8 cellular contexts compared by ENCODE assay signal in genomic region chr17:73643012-73643845, GRCh38. TPM values are rescaled to one million over a fixed set of nuclear protein-coding genes. Genes with fewer than 3 reads are reported as not detected.
DNase-seq lines count a peak whose midpoint lies in the region; ATAC-seq and FAIRE-seq lines count a peak whose summit lies in the region.

No MANE protein-coding gene starts in this region.

- H3K36me3 ChIP-seq in duodenal mucosa (ENCODE audit: control insufficient read depth in 1 of 2, insufficient read depth in 2 of 2, low read length in 2 of 2) (no peaks in the 10 kb centered on the region), thymus (ENCODE audit: control insufficient read depth, insufficient read depth) (no peaks in the 10 kb centered on the region)

- H3K9me3 Mint-ChIP-seq in activated CD4-positive, alpha-beta T cell treated with anti-CD3 and anti-CD28 coated beads for 36 hours (ENCODE audit: low read depth), result no peaks in the 10 kb centered on the region
- no peaks in the 10 kb centered on the region for H3K9me3 Mint-ChIP-seq in T-cell

- no peak for FAIRE-seq in RCC 7860 (lab: Jason Lieb, UNC)

- DNase-seq in activated CD4-positive, alpha-beta T cell treated with anti-CD3 and anti-CD28 coated beads for 36 hours, result peak; percentile 52
- no peak for DNase-seq in activated CD4-positive, alpha-beta T cell treated with anti-CD3 and anti-CD28 coated beads for 1 hour
- DNase-seq in T-cell (peak in 9 of 34 experiments; percentile 8 to 49 (median 28)), mesenteric fat pad (ENCODE audit: low spot score) (peak; percentile 88), RCC 7860 (ENCODE audit: low spot score) (no peak), HK-2 (ENCODE audit: unreplicated experiment) (no peak)

- peaks cover 14% of the 10 kb centered on the region for H3K4me1 Mint-ChIP-seq in activated CD4-positive, alpha-beta T cell treated with anti-CD3 and anti-CD28 coated beads for 36 hours
- H3K4me1 Mint-ChIP-seq in T-cell, result peaks cover 20 to 27% (median 26%) of the 10 kb centered on the region in 3 donors

- H3K9me3 ChIP-seq in duodenal mucosa (ENCODE audit: control insufficient read depth in 1 of 2, low read length in 2 of 2) (no peaks in the 10 kb centered on the region), thymus (ENCODE audit: control insufficient read depth) (no peaks in the 10 kb centered on the region)

- under 1% methylated on average over 67 of the region's 67 CpGs for WGBS in thymus

- CTCF ChIA-PET in activated CD4-positive, alpha-beta T cell treated with anti-CD3 and anti-CD28 coated beads for 36 hours (lab: Charles Lee), result no interaction called here
- CTCF ChIA-PET in T-cell (lab: Charles Lee), result no interaction called here

- peak; percentile 42 for ATAC-seq in activated CD4-positive, alpha-beta T cell treated with anti-CD3 and anti-CD28 coated beads for 36 hours
- ATAC-seq in T-cell (replicated peaks in 1 of 4), result peak; percentile 49 to 62 (median 54)

- peak overlapping the region; percentile 36 to 40 for H3K4me3 ChIP-seq in duodenal mucosa (ENCODE audit: low read depth in 1 of 2, low read length in 2 of 2)
- peak overlapping the region; percentile 50 for H3K4me3 ChIP-seq in thymus (ENCODE audit: low read length)

- H3K27ac ChIP-seq in duodenal mucosa (ENCODE audit: low read depth, low read length) (no peak overlapping the region), thymus (ENCODE audit: low read depth) (no peak overlapping the region)

- peaks cover 64 to 65% of the 10 kb centered on the region in 2 donors for H3K27me3 ChIP-seq in duodenal mucosa (ENCODE audit: control insufficient read depth in 1 of 2, insufficient read depth in 2 of 2, low read length in 2 of 2)
- peaks cover 67% of the 10 kb centered on the region for H3K27me3 ChIP-seq in thymus (ENCODE audit: control insufficient read depth, insufficient read depth)

- H3K4me1 ChIP-seq in duodenal mucosa (ENCODE audit: control insufficient read depth in 1 of 2, insufficient read depth in 2 of 2, low read length in 2 of 2) (no peaks in the 10 kb centered on the region), thymus (ENCODE audit: control insufficient read depth, insufficient read depth, low read length) (peaks cover 3% of the 10 kb centered on the region)

- no peaks in the 10 kb centered on the region for H3K36me3 Mint-ChIP-seq in activated CD4-positive, alpha-beta T cell treated with anti-CD3 and anti-CD28 coated beads for 36 hours (ENCODE audit: low read depth)
- H3K36me3 Mint-ChIP-seq in T-cell, result no peaks in the 10 kb centered on the region

- intact Hi-C loops in activated CD4-positive, alpha-beta T cell treated with anti-CD3 and anti-CD28 coated beads for 36 hours (cut with DNase I, micrococcal nuclease), result loop anchor here in 1 of 2 experiments (10.0 kb wide), 2 partner anchors 218 to 312 kb away; no protein-coding TSS in a partner anchor

- peak overlapping the region; percentile 70 for H3K4me3 Mint-ChIP-seq in activated CD4-positive, alpha-beta T cell treated with anti-CD3 and anti-CD28 coated beads for 36 hours
- H3K4me3 Mint-ChIP-seq in T-cell, result peak overlapping the region; percentile 73 to 90 (median 83)

- H3K27ac Mint-ChIP-seq in activated CD4-positive, alpha-beta T cell treated with anti-CD3 and anti-CD28 coated beads for 36 hours, result no peak overlapping the region
- H3K27ac Mint-ChIP-seq in T-cell, result peak overlapping the region in 1 of 2 donors; percentile 11

- no peak overlapping the region for H3K9ac ChIP-seq in duodenal mucosa (ENCODE audit: low read depth in 1 of 2, low read length in 2 of 2)

- peaks cover 12% of the 10 kb centered on the region for H3K27me3 Mint-ChIP-seq in activated CD4-positive, alpha-beta T cell treated with anti-CD3 and anti-CD28 coated beads for 36 hours
- peaks cover 0 to 49% of the 10 kb centered on the region in 2 donors for H3K27me3 Mint-ChIP-seq in T-cell

- POLR2A ChIA-PET in activated CD4-positive, alpha-beta T cell treated with anti-CD3 and anti-CD28 coated beads for 36 hours (lab: Charles Lee), result no interaction called here
- POLR2A ChIA-PET in T-cell (lab: Charles Lee), result no interaction called here

RNA-seq across cellular contexts. Expression of gene SDK2, which starts 1.0 kb away (rescaled TPM):
- under 1 TPM; 0.23 to 0.27 TPM for total RNA-seq in activated CD4-positive, alpha-beta T cell treated with anti-CD3 and anti-CD28 coated beads for 36 hours
- 1 to 10 TPM; 2.9 to 8.3 (median 4.8) TPM for total RNA-seq in T-cell
- total RNA-seq in mesenteric fat pad, result 0.84 TPM
- polyA plus RNA-seq in thymus, result 0.87 TPM

Comparison
In these comparisons a context has a peak if more than half of its experiments do, and no peak if none do; other contexts are left out.
1. DNase-seq: peak in activated CD4-positive, alpha-beta T cell treated with anti-CD3 and anti-CD28 coated beads for 36 hours (single experiment) and mesenteric fat pad (single experiment); none in activated CD4-positive, alpha-beta T cell treated with anti-CD3 and anti-CD28 coated beads for 1 hour (single experiment), RCC 7860 (single experiment) and HK-2 (single experiment).